24 cellular contexts compared by ENCODE assay signal in the genomic region with DNA sequence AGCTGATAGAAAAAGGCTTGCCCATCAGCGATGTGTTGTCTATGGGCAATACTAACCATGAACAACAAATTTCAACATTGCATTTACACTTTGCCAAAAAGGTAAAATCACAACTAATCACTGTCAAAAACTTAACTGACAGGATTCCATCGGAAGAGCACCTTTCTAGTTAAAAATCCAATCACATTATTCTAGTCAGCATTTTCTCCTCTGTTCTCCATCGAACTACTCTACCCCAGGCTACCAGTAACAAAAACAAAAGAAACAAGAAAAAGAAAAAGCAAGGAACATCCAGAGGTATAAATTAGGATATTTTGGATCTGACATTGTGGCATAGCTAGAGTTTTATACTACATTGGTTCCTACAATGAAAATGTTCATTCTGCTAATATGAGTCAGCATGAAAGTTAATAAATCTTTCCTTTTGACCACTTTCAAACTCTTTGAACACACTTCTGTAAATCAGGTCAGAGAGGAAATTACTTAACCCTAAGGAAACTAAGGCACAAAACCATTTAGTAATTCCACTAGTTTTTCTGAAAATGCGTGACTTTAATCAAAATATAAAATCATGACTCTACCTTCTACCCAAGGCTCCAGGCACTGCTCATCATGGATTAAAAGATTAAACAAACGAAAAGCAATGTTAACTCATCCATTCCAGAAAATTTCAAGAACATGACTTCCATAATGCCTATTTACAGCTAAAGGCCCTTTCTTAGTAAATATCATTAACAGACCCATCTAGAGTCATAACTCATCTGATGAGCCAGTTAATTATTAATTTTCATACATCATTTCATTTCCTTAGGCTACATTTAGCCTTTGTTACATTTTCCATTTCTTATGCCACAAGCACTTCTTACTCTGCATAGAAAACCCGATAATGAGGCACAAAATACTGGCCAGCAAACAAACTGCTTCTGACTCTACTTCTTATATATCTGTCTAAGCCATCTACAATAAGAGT. TPM values are rescaled to one million over a fixed set of nuclear protein-coding genes. Genes with fewer than 3 reads are reported as not detected.
DNase-seq lines count a peak whose midpoint lies in the region; ATAC-seq, FAIRE-seq and TF ChIP-seq lines count a peak whose summit lies in the region.
"Had no signal": no experiment of that assay in that cellular context is flagged by ENCODE, and none has a peak within 500 bp of the region (broad histone marks: within the 10 kb centered on the region; RNA-seq: fewer than 3 reads in every experiment).

No MANE protein-coding gene starts in this region.

- no peak for TF ChIP-seq CTCF in VCaP (conservative IDR thresholded peaks at IDR 0.05)

- peak; percentile 65 for DNase-seq in Caki2 (ENCODE audit: low read depth)
- no peak for DNase-seq in H54 (ENCODE audit: insufficient read length, low spot score)
- peak; percentile 28 for DNase-seq in kidney glomerular epithelial cell (lab: John Stamatoyannopoulos, UW)
- DNase-seq in activated T-cell treated with anti-CD3 and anti-CD28 coated beads, Interleukin-2, amount 50 U/mL, for 48 hours = no peak
- DNase-seq in T-cell = no peak
- DNase-seq in SJCRH30 = no peak
- DNase-seq: activated CD4-positive, alpha-beta T cell treated with anti-CD3 and anti-CD28 coated beads for 48 hours; activated CD8-positive, alpha-beta memory T cell treated with anti-CD3 and anti-CD28 coated beads, Interleukin-2, amount 50 U/mL, for 48 hours; activated gamma-delta T cell; amniotic stem cell; CD4-positive, alpha-beta memory T cell; central memory CD4-positive, alpha-beta T cell; effector CD4-positive, alpha-beta T cell; NCI-H345; NK-92 treated with Interleukin-12 subunit alpha and Interleukin-12 subunit beta, amount 100 ng/mL, for 24 hours; RPMI8226; stimulated activated naive B cell treated with anti-CD40 and anti-IgM and Interleukin-4, amounts not matched to agents 10 μg/mL and 1 μg/mL and 100 μg/mL, for 72 hours; SW 1271; trophoblast cell had no signal

- no peaks in the 10 kb centered on the region for H3K9me3 ChIP-seq in SJCRH30 (replicated peaks)
- H3K9me3 ChIP-seq: right atrium auricular region had no signal

- H3K4me3 Mint-ChIP-seq in T-cell = no peak overlapping the region
- H3K4me3 Mint-ChIP-seq: CD4-positive, alpha-beta memory T cell; neural crest cell; stimulated activated naive B cell treated with anti-CD40 and anti-IgM and Interleukin-4, amounts not matched to agents 10 μg/mL and 1 μg/mL and 100 μg/mL, for 72 hours had no signal

- ATAC-seq in T-cell (replicated peaks in 1 of 4) (no peak), GM19467 (IDR thresholded peaks at IDR 0.05; ENCODE audit: unreplicated experiment) (no peak)
- ATAC-seq: stimulated activated naive B cell treated with anti-CD40 and anti-IgM and Interleukin-4, amounts not matched to agents 10 μg/mL and 1 μg/mL and 100 μg/mL, for 72 hours had no signal

- CTCF ChIA-PET in T-cell (lab: Charles Lee) = no interaction called here

- H3K4me1 ChIP-seq in SJCRH30 = peaks cover 17% of the 10 kb centered on the region
- H3K4me1 ChIP-seq: right atrium auricular region had no signal

- POLR2A ChIA-PET in T-cell (lab: Charles Lee) = no interaction called here

- in situ Hi-C loops in Caki2 (cut with HindIII; ENCODE audit: low pct_unique_long_range_greater_than_20kb, low sequenced_read_pairs) = no loop called here

- no peaks in the 10 kb centered on the region for H3K36me3 Mint-ChIP-seq in T-cell
- H3K36me3 Mint-ChIP-seq: CD4-positive, alpha-beta memory T cell; stimulated activated naive B cell treated with anti-CD40 and anti-IgM and Interleukin-4, amounts not matched to agents 10 μg/mL and 1 μg/mL and 100 μg/mL, for 72 hours had no signal

- H3K27ac ChIP-seq in VCaP = peak overlapping the region; percentile 76
- H3K27ac ChIP-seq in SJCRH30 = no peak overlapping the region
- H3K27ac ChIP-seq: right atrium auricular region had no signal

- H3K27ac Mint-ChIP-seq in T-cell = no peak overlapping the region
- H3K27ac Mint-ChIP-seq: stimulated activated naive B cell treated with anti-CD40 and anti-IgM and Interleukin-4, amounts not matched to agents 10 μg/mL and 1 μg/mL and 100 μg/mL, for 72 hours had no signal

- no peaks in the 10 kb centered on the region for H3K9me3 Mint-ChIP-seq in T-cell
- H3K9me3 Mint-ChIP-seq: CD4-positive, alpha-beta memory T cell; neural crest cell; stimulated activated naive B cell treated with anti-CD40 and anti-IgM and Interleukin-4, amounts not matched to agents 10 μg/mL and 1 μg/mL and 100 μg/mL, for 72 hours had no signal

- H3K4me3 ChIP-seq in SJCRH30 = no peak overlapping the region
- H3K4me3 ChIP-seq: right atrium auricular region had no signal

- TF ChIP-seq POLR2A in H54 (IDR thresholded peaks at IDR 0.05; ENCODE audit: low read depth, low read length) = no peak

- FAIRE-seq in H54 (lab: Jason Lieb, UNC) = peak; percentile 73
- FAIRE-seq: HTR-8/SVneo had no signal

- no peaks in the 10 kb centered on the region for H3K36me3 ChIP-seq in SJCRH30
- H3K36me3 ChIP-seq: right atrium auricular region had no signal

- no peaks in the 10 kb centered on the region for H3K27me3 ChIP-seq in SJCRH30
- H3K27me3 ChIP-seq: right atrium auricular region had no signal

- peaks cover 6 to 29% of the 10 kb centered on the region in 2 donors for H3K27me3 Mint-ChIP-seq in T-cell

- peaks cover 0 to 2% (median 0%) of the 10 kb centered on the region in 3 donors for H3K4me1 Mint-ChIP-seq in T-cell
- H3K4me1 Mint-ChIP-seq: CD4-positive, alpha-beta memory T cell had no signal

RNA-seq across cellular contexts. Expression of a gene that starts 10.2 kb away (rescaled TPM):
- total RNA-seq in Caki2 (2014; rRNA removed; shearing (Covaris generic); ENCODE audit: low replicate concordance) = 37.6 and 61.6 TPM in 2 replicates
- total RNA-seq in T-cell = 1 to 10 TPM; 1.7 to 4.9 (median 3.5) TPM
- total RNA-seq in SJCRH30 (2014; rRNA removed; shearing (Covaris generic)) = 6.7 and 7.1 TPM in 2 replicates

Comparison
In these comparisons a context has a peak if more than half of its experiments do, and no peak if none do; other contexts are left out.
1. DNase-seq: peak in Caki2 (single experiment) and kidney glomerular epithelial cell (single experiment); none in H54 (single experiment), activated T-cell treated with anti-CD3 and anti-CD28 coated beads, Interleukin-2, amount 50 U/mL, for 48 hours (0 of 2), T-cell (0 of 34) and SJCRH30 (0 of 2).